In genomic region chr1:226736908-226737818, GRCh38 we compare ENCODE assay signal across 8 cellular contexts. TPM values are rescaled to one million over a fixed set of nuclear protein-coding genes. Genes with fewer than 3 reads are reported as not detected.
DNase-seq lines count a peak whose midpoint lies in the region; ATAC-seq and TF ChIP-seq lines count a peak whose summit lies in the region.

No MANE protein-coding gene starts in this region.

- H3K4me3 Mint-ChIP-seq in neural crest cell, result peak overlapping the region; percentile 96

- ATAC-seq in GM21786 (IDR thresholded peaks at IDR 0.05; ENCODE audit: unreplicated experiment) (peak; percentile 39), gastroesophageal sphincter (peak; percentile 35), GM18870 (IDR thresholded peaks at IDR 0.05; ENCODE audit: unreplicated experiment) (no peak)

- TF ChIP-seq POLR2A in gastroesophageal sphincter (IDR thresholded peaks at IDR 0.05), result peak in 1 of 2 donors; percentile 43

- no peak overlapping the region for H3K27ac Mint-ChIP-seq in neural crest cell (ENCODE audit: unreplicated experiment)

- H3K27ac ChIP-seq in gastroesophageal sphincter, result peak overlapping the region; percentile 90 to 100 (median 94)

- H3K27me3 ChIP-seq in gastroesophageal sphincter, result no peaks in the 10 kb centered on the region

- H3K4me3 ChIP-seq in gastroesophageal sphincter, result peak overlapping the region; percentile 67 to 91

- peaks cover 0 to 14% of the 10 kb centered on the region in 2 donors for H3K36me3 ChIP-seq in gastroesophageal sphincter

- TF ChIP-seq CTCF in gastroesophageal sphincter (IDR thresholded peaks at IDR 0.05), result peak in 1 of 4 experiments; percentile 44
- TF ChIP-seq CTCF in neural crest cell (conservative IDR thresholded peaks at IDR 0.05), result peak; percentile 38

- H3K27me3 Mint-ChIP-seq in neural crest cell (ENCODE audit: low read depth), result no peaks in the 10 kb centered on the region

- H3K36me3 Mint-ChIP-seq in neural crest cell (ENCODE audit: low read depth), result no peaks in the 10 kb centered on the region

- DNase-seq in GM03348 (ENCODE audit: low spot score) (peak; percentile 73), NCI-H2227 treated with DMSO at 0.1 percent for 48 hours (lab: John Stamatoyannopoulos, UW) (peak; percentile 35), activated gamma-delta T cell (lab: John Stamatoyannopoulos, UW) (peak; percentile 39), neural crest cell (ENCODE audit: low read depth, low spot score) (peak; percentile 40), NCI-H1105 (lab: John Stamatoyannopoulos, UW) (no peak)

- H3K4me1 Mint-ChIP-seq in neural crest cell, result peaks cover 45% of the 10 kb centered on the region

- 0% methylated on average over 16 of the region's 89 CpGs; no CpG with 5 or more reads in 1 of the 2 donors for WGBS in gastroesophageal sphincter (ENCODE audit: low coverage in 1 of 2), 2 donors

- no peaks in the 10 kb centered on the region for H3K9me3 Mint-ChIP-seq in neural crest cell

- no peak for TF ChIP-seq EP300 in gastroesophageal sphincter (IDR thresholded peaks at IDR 0.05)

- H3K9me3 ChIP-seq in gastroesophageal sphincter, result no peaks in the 10 kb centered on the region

- H3K4me1 ChIP-seq in gastroesophageal sphincter, result peaks cover 3 to 69% (median 25%) of the 10 kb centered on the region in 3 donors

RNA-seq across cellular contexts. Expression of gene ITPKB, which starts 1.9 kb away (rescaled TPM):
- total RNA-seq in gastroesophageal sphincter (100 to 1,000 TPM in 1 of 4 donors, 10 to 100 TPM in 3; 75.0 to 184 (median 94.2) TPM), neural crest cell (12.7 and 13.7 TPM in 2 replicates)
